Comparison of ENCODE assay signal across 21 cellular contexts in genomic region chr11:128919192-128919591, GRCh38. TPM values are rescaled to one million over a fixed set of nuclear protein-coding genes. Genes with fewer than 3 reads are reported as not detected.
"Had no signal": no experiment of that assay in that cellular context is flagged by ENCODE, and none has a peak within 500 bp of the region (broad histone marks: within the 10 kb centered on the region; RNA-seq: fewer than 3 reads in every experiment).

No MANE protein-coding gene starts in this region.

- H3K9me3 ChIP-seq: ascending aorta, breast epithelium, left lung, mucosa of descending colon, suprapubic skin had no signal

- H3K27me3 ChIP-seq: ascending aorta, left lung had no signal

- DNase-seq: activated CD4-positive, alpha-beta T cell treated with anti-CD3 and anti-CD28 coated beads, Interleukin-2, amount 50 U/mL, for 4 hours; activated CD4-positive, CD25-positive, alpha-beta regulatory T cell; activated CD8-positive, alpha-beta memory T cell treated with anti-CD3 and anti-CD28 coated beads, Interleukin-2, amount 10 ng/mL, durations not matched to agents 7 days and 5 days; activated gamma-delta T cell treated with Interleukin-2 at 50 U/mL for 16 hours; activated T-cell treated with anti-CD3 and anti-CD28 coated beads, Interleukin-2, amount 50 U/mL, for 24 hours; erythroblast; islet precursor cell; left lung; mucosa of descending colon; naive thymus-derived CD4-positive, alpha-beta T cell; retina; stimulated activated CD4-positive, alpha-beta T cell treated with anti-CD3 and anti-CD28 coated beads, Interleukin-15, amount 100 ng/mL, for 24 hours; stimulated activated CD4-positive, alpha-beta T cell treated with anti-CD3 and anti-CD28 coated beads, Interleukin-4, amount 100 ng/mL, for 1 hour; stimulated activated naive CD4-positive, alpha-beta T cell treated with Interleukin-2 at 50 U/mL for 16 hours had no signal

- H3K4me1 ChIP-seq: ascending aorta, breast epithelium, left lung had no signal

- ATAC-seq: activated CD8-positive, alpha-beta memory T cell treated with anti-CD3 and anti-CD28 coated beads, Interleukin-2, amount 10 ng/mL, durations not matched to agents 7 days and 5 days; left lung; mucosa of descending colon; naive thymus-derived CD4-positive, alpha-beta T cell had no signal

- H3K4me3 ChIP-seq: ascending aorta, breast epithelium, left lung, mucosa of descending colon, suprapubic skin had no signal

- FAIRE-seq: TTC549 had no signal

- H3K36me3 ChIP-seq: ascending aorta, breast epithelium, left lung, suprapubic skin had no signal

- H3K27ac ChIP-seq: ascending aorta, breast epithelium, left lung, suprapubic skin had no signal

RNA-seq across cellular contexts. Expression of gene TP53AIP1, which starts 23.5 kb away (rescaled TPM):
- total RNA-seq: activated CD8-positive, alpha-beta memory T cell treated with anti-CD3 and anti-CD28 coated beads, Interleukin-2, amount 10 ng/mL, durations not matched to agents 7 days and 5 days; ascending aorta; dermis microvascular lymphatic vessel endothelial cell; naive thymus-derived CD4-positive, alpha-beta T cell; T-helper 2 cell treated with Interferon-gamma antibody and Interleukin-4, amounts not matched to agents 100 ng/mL and 5 ng/mL, for 36 hours had no signal
- polyA plus RNA-seq: naive thymus-derived CD4-positive, alpha-beta T cell had no signal

RNA-seq across cellular contexts. Expression of gene KCNJ5, which starts 28.0 kb away (rescaled TPM):
- total RNA-seq: activated CD8-positive, alpha-beta memory T cell treated with anti-CD3 and anti-CD28 coated beads, Interleukin-2, amount 10 ng/mL, durations not matched to agents 7 days and 5 days; dermis microvascular lymphatic vessel endothelial cell; T-helper 2 cell treated with Interferon-gamma antibody and Interleukin-4, amounts not matched to agents 100 ng/mL and 5 ng/mL, for 36 hours had no signal
- polyA plus RNA-seq: naive thymus-derived CD4-positive, alpha-beta T cell had no signal

RNA-seq across cellular contexts. Expression of gene KCNJ1, which starts 52.1 kb away (rescaled TPM):
- total RNA-seq: activated CD8-positive, alpha-beta memory T cell treated with anti-CD3 and anti-CD28 coated beads, Interleukin-2, amount 10 ng/mL, durations not matched to agents 7 days and 5 days; ascending aorta; chondrocyte; left lung; mucosa of descending colon; naive thymus-derived CD4-positive, alpha-beta T cell; T-helper 2 cell treated with Interferon-gamma antibody and Interleukin-4, amounts not matched to agents 100 ng/mL and 5 ng/mL, for 36 hours had no signal
